Comparison of ENCODE assay signal across 11 cellular contexts in genomic region chrX:79708581-79708980, GRCh38.
"Had no signal": no experiment of that assay in that cellular context is flagged by ENCODE, and none has a peak within 500 bp of the region (broad histone marks: within the 10 kb centered on the region; RNA-seq: fewer than 3 reads in every experiment).

No MANE protein-coding gene starts in this region.

- ATAC-seq: GM23338, HCT116 had no signal

- H3K9ac ChIP-seq: GM23248 had no signal

- FAIRE-seq: H1, H54 had no signal

- H3K4me2 ChIP-seq: GM23338 had no signal

- H3K4me3 ChIP-seq: GM23248, GM23338, HAP-1 had no signal

- H2AFZ ChIP-seq: GM23248, GM23338 had no signal

- H3K27ac ChIP-seq: GM23248 had no signal

- H3K9me3 ChIP-seq: HAP-1 had no signal

- DNase-seq: GM23248, GOT3, H7, H9, HCEC 1CT, HFFc6 had no signal

- H3K36me3 ChIP-seq: HAP-1 had no signal
